In the genomic region with DNA sequence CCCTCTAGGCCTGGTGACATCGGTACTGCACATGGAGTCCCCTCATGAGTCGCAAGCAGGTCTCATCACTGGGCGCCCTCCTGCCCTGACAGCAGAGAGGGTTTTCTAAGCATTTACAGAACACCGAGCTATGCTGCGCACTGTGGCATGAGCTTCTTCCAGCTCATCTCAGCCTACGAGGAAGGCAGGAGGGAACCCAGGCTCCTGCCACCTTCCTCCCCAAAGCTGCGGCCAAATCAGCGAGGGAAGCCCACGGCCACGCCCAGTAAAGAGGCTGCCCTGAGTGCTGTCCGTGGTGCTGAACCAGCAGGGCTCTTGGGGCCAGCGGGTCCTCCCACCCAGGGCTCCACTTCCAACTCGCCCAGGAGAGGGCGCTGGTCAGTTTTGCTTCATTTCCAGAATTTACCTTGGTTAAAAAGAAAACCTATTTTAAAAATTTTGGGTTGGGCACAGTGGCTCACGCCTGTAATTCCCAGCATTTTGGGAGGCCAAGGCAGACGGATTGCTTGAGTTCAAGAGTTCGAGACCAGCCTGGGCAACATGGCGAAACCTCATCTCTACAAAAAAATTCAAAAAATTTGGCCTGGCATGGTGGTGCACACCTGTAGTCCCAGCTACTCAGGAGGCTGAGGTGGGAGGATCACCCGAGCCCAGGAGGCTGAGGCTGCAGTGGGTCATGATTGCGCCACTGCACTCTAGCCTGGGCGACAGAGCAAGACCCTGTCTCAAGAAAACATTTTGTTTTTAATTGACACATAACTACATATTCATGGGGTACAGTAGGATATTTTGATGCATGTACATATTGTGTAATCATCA, we compare ENCODE assay signal across 1 cellular context.
TF ChIP-seq lines count a peak whose summit lies in the region.

No MANE protein-coding gene starts in this region.

TF ChIP-seq in HepG2, 621 proteins besides CTCF, POLR2A, EP300 and RAD21 (continued from another document and continues in another):
- TF ChIP-seq, protein P1, sequence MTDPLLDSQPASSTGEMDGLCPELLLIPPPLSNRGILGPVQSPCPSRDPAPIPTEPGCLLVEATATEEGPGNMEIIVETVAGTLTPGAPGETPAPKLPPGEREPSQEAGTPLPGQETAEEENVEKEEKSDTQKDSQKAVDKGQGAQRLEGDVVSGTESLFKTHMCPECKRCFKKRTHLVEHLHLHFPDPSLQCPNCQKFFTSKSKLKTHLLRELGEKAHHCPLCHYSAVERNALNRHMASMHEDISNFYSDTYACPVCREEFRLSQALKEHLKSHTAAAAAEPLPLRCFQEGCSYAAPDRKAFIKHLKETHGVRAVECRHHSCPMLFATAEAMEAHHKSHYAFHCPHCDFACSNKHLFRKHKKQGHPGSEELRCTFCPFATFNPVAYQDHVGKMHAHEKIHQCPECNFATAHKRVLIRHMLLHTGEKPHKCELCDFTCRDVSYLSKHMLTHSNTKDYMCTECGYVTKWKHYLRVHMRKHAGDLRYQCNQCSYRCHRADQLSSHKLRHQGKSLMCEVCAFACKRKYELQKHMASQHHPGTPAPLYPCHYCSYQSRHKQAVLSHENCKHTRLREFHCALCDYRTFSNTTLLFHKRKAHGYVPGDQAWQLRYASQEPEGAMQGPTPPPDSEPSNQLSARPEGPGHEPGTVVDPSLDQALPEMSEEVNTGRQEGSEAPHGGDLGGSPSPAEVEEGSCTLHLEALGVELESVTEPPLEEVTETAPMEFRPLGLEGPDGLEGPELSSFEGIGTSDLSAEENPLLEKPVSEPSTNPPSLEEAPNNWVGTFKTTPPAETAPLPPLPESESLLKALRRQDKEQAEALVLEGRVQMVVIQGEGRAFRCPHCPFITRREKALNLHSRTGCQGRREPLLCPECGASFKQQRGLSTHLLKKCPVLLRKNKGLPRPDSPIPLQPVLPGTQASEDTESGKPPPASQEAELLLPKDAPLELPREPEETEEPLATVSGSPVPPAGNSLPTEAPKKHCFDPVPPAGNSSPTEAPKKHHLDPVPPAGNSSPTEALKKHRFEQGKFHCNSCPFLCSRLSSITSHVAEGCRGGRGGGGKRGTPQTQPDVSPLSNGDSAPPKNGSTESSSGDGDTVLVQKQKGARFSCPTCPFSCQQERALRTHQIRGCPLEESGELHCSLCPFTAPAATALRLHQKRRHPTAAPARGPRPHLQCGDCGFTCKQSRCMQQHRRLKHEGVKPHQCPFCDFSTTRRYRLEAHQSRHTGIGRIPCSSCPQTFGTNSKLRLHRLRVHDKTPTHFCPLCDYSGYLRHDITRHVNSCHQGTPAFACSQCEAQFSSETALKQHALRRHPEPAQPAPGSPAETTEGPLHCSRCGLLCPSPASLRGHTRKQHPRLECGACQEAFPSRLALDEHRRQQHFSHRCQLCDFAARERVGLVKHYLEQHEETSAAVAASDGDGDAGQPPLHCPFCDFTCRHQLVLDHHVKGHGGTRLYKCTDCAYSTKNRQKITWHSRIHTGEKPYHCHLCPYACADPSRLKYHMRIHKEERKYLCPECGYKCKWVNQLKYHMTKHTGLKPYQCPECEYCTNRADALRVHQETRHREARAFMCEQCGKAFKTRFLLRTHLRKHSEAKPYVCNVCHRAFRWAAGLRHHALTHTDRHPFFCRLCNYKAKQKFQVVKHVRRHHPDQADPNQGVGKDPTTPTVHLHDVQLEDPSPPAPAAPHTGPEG (CRISPR knock-in tag; IDR thresholded peaks at IDR 0.05) = peak; percentile 85
- no peak for TF ChIP-seq SSRP1 (CRISPR knock-in tag; IDR thresholded peaks at IDR 0.05)
- TF ChIP-seq ZNF556 (CRISPR knock-in tag; IDR thresholded peaks at IDR 0.05; ENCODE audit: borderline replicate concordance) = 0 out of 2 replicates have a peak, but pooled peaks have one; percentile 52
- TF ChIP-seq, protein P2, sequence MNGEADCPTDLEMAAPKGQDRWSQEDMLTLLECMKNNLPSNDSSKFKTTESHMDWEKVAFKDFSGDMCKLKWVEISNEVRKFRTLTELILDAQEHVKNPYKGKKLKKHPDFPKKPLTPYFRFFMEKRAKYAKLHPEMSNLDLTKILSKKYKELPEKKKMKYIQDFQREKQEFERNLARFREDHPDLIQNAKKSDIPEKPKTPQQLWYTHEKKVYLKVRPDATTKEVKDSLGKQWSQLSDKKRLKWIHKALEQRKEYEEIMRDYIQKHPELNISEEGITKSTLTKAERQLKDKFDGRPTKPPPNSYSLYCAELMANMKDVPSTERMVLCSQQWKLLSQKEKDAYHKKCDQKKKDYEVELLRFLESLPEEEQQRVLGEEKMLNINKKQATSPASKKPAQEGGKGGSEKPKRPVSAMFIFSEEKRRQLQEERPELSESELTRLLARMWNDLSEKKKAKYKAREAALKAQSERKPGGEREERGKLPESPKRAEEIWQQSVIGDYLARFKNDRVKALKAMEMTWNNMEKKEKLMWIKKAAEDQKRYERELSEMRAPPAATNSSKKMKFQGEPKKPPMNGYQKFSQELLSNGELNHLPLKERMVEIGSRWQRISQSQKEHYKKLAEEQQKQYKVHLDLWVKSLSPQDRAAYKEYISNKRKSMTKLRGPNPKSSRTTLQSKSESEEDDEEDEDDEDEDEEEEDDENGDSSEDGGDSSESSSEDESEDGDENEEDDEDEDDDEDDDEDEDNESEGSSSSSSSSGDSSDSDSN (CRISPR knock-in tag; IDR thresholded peaks at IDR 0.05) = no peak
- TF ChIP-seq GABPB1 (CRISPR knock-in tag; IDR thresholded peaks at IDR 0.05) = peak; percentile 53; the same call in 1 of the 2 replicates
- TF ChIP-seq ZNF644 (CRISPR knock-in tag; IDR thresholded peaks at IDR 0.05; ENCODE audit: low read depth) = peak; percentile 60; the same call in 1 of the 2 replicates
- TF ChIP-seq, protein P3, sequence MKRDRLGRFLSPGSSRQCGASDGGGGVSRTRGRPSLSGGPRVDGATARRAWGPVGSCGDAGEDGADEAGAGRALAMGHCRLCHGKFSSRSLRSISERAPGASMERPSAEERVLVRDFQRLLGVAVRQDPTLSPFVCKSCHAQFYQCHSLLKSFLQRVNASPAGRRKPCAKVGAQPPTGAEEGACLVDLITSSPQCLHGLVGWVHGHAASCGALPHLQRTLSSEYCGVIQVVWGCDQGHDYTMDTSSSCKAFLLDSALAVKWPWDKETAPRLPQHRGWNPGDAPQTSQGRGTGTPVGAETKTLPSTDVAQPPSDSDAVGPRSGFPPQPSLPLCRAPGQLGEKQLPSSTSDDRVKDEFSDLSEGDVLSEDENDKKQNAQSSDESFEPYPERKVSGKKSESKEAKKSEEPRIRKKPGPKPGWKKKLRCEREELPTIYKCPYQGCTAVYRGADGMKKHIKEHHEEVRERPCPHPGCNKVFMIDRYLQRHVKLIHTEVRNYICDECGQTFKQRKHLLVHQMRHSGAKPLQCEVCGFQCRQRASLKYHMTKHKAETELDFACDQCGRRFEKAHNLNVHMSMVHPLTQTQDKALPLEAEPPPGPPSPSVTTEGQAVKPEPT (CRISPR knock-in tag; IDR thresholded peaks at IDR 0.05; ENCODE audit: low read depth) = peak; percentile 87; the same call in 1 of the 2 replicates
- TF ChIP-seq, protein P4, sequence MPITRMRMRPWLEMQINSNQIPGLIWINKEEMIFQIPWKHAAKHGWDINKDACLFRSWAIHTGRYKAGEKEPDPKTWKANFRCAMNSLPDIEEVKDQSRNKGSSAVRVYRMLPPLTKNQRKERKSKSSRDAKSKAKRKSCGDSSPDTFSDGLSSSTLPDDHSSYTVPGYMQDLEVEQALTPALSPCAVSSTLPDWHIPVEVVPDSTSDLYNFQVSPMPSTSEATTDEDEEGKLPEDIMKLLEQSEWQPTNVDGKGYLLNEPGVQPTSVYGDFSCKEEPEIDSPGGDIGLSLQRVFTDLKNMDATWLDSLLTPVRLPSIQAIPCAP (CRISPR knock-in tag; IDR thresholded peaks at IDR 0.05; ENCODE audit: low read depth) = no peak
- TF ChIP-seq NCOA2 (CRISPR knock-in tag; IDR thresholded peaks at IDR 0.05) = peak; percentile 66
- no peak for TF ChIP-seq GABPA (IDR thresholded peaks at IDR 0.05; ENCODE audit: low read depth, low read length)
- TF ChIP-seq GABPA (CRISPR knock-in tag; IDR thresholded peaks at IDR 0.05; ENCODE audit: low read depth) = 0 out of 2 replicates have a peak, but pooled peaks have one; percentile 22
- no peak for TF ChIP-seq MED8 (CRISPR knock-in tag; IDR thresholded peaks at IDR 0.05; ENCODE audit: insufficient replicate concordance)
- peak; percentile 97 for TF ChIP-seq MEIS2 (CRISPR knock-in tag; IDR thresholded peaks at IDR 0.05)
- TF ChIP-seq, protein P5, sequence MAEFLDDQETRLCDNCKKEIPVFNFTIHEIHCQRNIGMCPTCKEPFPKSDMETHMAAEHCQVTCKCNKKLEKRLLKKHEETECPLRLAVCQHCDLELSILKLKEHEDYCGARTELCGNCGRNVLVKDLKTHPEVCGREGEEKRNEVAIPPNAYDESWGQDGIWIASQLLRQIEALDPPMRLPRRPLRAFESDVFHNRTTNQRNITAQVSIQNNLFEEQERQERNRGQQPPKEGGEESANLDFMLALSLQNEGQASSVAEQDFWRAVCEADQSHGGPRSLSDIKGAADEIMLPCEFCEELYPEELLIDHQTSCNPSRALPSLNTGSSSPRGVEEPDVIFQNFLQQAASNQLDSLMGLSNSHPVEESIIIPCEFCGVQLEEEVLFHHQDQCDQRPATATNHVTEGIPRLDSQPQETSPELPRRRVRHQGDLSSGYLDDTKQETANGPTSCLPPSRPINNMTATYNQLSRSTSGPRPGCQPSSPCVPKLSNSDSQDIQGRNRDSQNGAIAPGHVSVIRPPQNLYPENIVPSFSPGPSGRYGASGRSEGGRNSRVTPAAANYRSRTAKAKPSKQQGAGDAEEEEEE (CRISPR knock-in tag; IDR thresholded peaks at IDR 0.05; ENCODE audit: borderline replicate concordance) = peak; percentile 93
- TF ChIP-seq RFX3 (CRISPR knock-in tag; IDR thresholded peaks at IDR 0.05) = peak; percentile 35; the same call in 1 of the 2 replicates
- peak; percentile 82; the same call in 1 of the 2 replicates for TF ChIP-seq ZNF891 (CRISPR knock-in tag; IDR thresholded peaks at IDR 0.05)
- TF ChIP-seq RBM22 (optimal IDR thresholded peaks at IDR 0.05; ENCODE audit: low read length) = no peak
- TF ChIP-seq, protein P6, sequence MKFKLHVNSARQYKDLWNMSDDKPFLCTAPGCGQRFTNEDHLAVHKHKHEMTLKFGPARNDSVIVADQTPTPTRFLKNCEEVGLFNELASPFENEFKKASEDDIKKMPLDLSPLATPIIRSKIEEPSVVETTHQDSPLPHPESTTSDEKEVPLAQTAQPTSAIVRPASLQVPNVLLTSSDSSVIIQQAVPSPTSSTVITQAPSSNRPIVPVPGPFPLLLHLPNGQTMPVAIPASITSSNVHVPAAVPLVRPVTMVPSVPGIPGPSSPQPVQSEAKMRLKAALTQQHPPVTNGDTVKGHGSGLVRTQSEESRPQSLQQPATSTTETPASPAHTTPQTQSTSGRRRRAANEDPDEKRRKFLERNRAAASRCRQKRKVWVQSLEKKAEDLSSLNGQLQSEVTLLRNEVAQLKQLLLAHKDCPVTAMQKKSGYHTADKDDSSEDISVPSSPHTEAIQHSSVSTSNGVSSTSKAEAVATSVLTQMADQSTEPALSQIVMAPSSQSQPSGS (CRISPR knock-in tag; IDR thresholded peaks at IDR 0.05) = peak; percentile 80; the same call in 1 of the 2 replicates
- TF ChIP-seq ZNF17 (CRISPR knock-in tag; IDR thresholded peaks at IDR 0.05) = 0 out of 2 replicates have a peak, but pooled peaks have one; percentile 80
- no peak for TF ChIP-seq NR2F6 (IDR thresholded peaks at IDR 0.05)
- peak; percentile 68 for TF ChIP-seq NR2F6 (CRISPR knock-in tag; IDR thresholded peaks at IDR 0.05)
- TF ChIP-seq ZBTB8A (CRISPR knock-in tag; IDR thresholded peaks at IDR 0.05; ENCODE audit: borderline replicate concordance, low read depth) = peak; percentile 48; the same call in 1 of the 2 replicates
- TF ChIP-seq ZFP90 (CRISPR knock-in tag; IDR thresholded peaks at IDR 0.05; ENCODE audit: borderline replicate concordance) = peak; percentile 75; the same call in 1 of the 2 replicates
- no peak for TF ChIP-seq SOX13 (IDR thresholded peaks at IDR 0.05)
- peak in 1 of 2 experiments; percentile 43; a peak in 1 of 4 replicates for TF ChIP-seq SOX13 (CRISPR knock-in tag; conservative IDR thresholded peaks at IDR 0.05 in 1 of 2, IDR thresholded peaks at IDR 0.05 in 1 of 2)
- TF ChIP-seq THYN1 (CRISPR knock-in tag; IDR thresholded peaks at IDR 0.05; ENCODE audit: borderline replicate concordance, low read depth) = no peak
- peak; percentile 83 for TF ChIP-seq ZNF263 (CRISPR knock-in tag; IDR thresholded peaks at IDR 0.05)
- no peak for TF ChIP-seq ZSCAN29 (CRISPR knock-in tag; conservative IDR thresholded peaks at IDR 0.05)
- TF ChIP-seq, protein P7, sequence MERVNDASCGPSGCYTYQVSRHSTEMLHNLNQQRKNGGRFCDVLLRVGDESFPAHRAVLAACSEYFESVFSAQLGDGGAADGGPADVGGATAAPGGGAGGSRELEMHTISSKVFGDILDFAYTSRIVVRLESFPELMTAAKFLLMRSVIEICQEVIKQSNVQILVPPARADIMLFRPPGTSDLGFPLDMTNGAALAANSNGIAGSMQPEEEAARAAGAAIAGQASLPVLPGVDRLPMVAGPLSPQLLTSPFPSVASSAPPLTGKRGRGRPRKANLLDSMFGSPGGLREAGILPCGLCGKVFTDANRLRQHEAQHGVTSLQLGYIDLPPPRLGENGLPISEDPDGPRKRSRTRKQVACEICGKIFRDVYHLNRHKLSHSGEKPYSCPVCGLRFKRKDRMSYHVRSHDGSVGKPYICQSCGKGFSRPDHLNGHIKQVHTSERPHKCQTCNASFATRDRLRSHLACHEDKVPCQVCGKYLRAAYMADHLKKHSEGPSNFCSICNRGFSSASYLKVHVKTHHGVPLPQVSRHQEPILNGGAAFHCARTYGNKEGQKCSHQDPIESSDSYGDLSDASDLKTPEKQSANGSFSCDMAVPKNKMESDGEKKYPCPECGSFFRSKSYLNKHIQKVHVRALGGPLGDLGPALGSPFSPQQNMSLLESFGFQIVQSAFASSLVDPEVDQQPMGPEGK (CRISPR knock-in tag; IDR thresholded peaks at IDR 0.05) = peak; percentile 68
- peak; percentile 99 for TF ChIP-seq TSC22D2 (CRISPR knock-in tag; IDR thresholded peaks at IDR 0.05; ENCODE audit: borderline replicate concordance)
- no peak for TF ChIP-seq ZNF121 (CRISPR knock-in tag; IDR thresholded peaks at IDR 0.05)
- no peak for TF ChIP-seq ZNF577 (CRISPR knock-in tag; IDR thresholded peaks at IDR 0.05; ENCODE audit: borderline replicate concordance, low read depth)
- TF ChIP-seq, protein P8, sequence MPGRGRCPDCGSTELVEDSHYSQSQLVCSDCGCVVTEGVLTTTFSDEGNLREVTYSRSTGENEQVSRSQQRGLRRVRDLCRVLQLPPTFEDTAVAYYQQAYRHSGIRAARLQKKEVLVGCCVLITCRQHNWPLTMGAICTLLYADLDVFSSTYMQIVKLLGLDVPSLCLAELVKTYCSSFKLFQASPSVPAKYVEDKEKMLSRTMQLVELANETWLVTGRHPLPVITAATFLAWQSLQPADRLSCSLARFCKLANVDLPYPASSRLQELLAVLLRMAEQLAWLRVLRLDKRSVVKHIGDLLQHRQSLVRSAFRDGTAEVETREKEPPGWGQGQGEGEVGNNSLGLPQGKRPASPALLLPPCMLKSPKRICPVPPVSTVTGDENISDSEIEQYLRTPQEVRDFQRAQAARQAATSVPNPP (CRISPR knock-in tag; IDR thresholded peaks at IDR 0.05) = no peak
- peak; percentile 99 for TF ChIP-seq WIZ (CRISPR knock-in tag; IDR thresholded peaks at IDR 0.05)
- no peak for TF ChIP-seq BHLHE40 (IDR thresholded peaks at IDR 0.05; ENCODE audit: low read length)
- TF ChIP-seq SMYD3 (CRISPR knock-in tag; IDR thresholded peaks at IDR 0.05) = no peak; the same call in 1 of the 2 replicates
- TF ChIP-seq RXRB (CRISPR knock-in tag; IDR thresholded peaks at IDR 0.05; ENCODE audit: borderline replicate concordance) = peak; percentile 71; the same call in 1 of the 2 replicates
- TF ChIP-seq RNF2 (conservative IDR thresholded peaks at IDR 0.05; ENCODE audit: low read depth) = 0 out of 2 replicates have a peak, but pooled peaks have one; percentile 36
- TF ChIP-seq ZNF234 (CRISPR knock-in tag; conservative IDR thresholded peaks at IDR 0.05) = peak; percentile 69; the same call in 1 of the 2 replicates
- TF ChIP-seq, protein P9, sequence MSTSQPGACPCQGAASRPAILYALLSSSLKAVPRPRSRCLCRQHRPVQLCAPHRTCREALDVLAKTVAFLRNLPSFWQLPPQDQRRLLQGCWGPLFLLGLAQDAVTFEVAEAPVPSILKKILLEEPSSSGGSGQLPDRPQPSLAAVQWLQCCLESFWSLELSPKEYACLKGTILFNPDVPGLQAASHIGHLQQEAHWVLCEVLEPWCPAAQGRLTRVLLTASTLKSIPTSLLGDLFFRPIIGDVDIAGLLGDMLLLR (CRISPR knock-in tag; IDR thresholded peaks at IDR 0.05) = peak; percentile 74; the same call in 1 of the 2 replicates
